1 cellular context compared by ENCODE assay signal in genomic region chr9:113657765-113658564, GRCh38.
TF ChIP-seq lines count a peak whose summit lies in the region.

No MANE protein-coding gene starts in this region.

TF ChIP-seq in H1, 55 proteins besides CTCF, POLR2A, EP300 and RAD21 (continued from another document):
- no peak for TF ChIP-seq RNF2 (IDR thresholded peaks at IDR 0.05; ENCODE audit: borderline replicate concordance, low read depth, low read length, missing control alignments, poor library complexity, severe bottlenecking)
- peak; percentile 74; the same call in 1 of the 2 replicates for TF ChIP-seq ATF2 (IDR thresholded peaks at IDR 0.05; ENCODE audit: low read length)
- TF ChIP-seq SIN3A (conservative IDR thresholded peaks at IDR 0.05 in 1 of 2, IDR thresholded peaks at IDR 0.05 in 1 of 2; ENCODE audit: low read depth in 1 of 2, low read length in 2 of 2): peak in 1 of 2 experiments; percentile 46; a peak in 1 of 4 replicates
- peak; percentile 47; the same call in 1 of the 2 replicates for TF ChIP-seq JUND (IDR thresholded peaks at IDR 0.05; ENCODE audit: low read length)
- peak; percentile 56; the same call in 1 of the 2 replicates for TF ChIP-seq CREB1 (IDR thresholded peaks at IDR 0.05)
- TF ChIP-seq SRF (IDR thresholded peaks at IDR 0.05; ENCODE audit: low read depth, low read length): no peak
- TF ChIP-seq POU5F1 (IDR thresholded peaks at IDR 0.05; ENCODE audit: low read depth, low read length): no peak
